Comparison of ENCODE assay signal across 1 cellular context in the genomic region with DNA sequence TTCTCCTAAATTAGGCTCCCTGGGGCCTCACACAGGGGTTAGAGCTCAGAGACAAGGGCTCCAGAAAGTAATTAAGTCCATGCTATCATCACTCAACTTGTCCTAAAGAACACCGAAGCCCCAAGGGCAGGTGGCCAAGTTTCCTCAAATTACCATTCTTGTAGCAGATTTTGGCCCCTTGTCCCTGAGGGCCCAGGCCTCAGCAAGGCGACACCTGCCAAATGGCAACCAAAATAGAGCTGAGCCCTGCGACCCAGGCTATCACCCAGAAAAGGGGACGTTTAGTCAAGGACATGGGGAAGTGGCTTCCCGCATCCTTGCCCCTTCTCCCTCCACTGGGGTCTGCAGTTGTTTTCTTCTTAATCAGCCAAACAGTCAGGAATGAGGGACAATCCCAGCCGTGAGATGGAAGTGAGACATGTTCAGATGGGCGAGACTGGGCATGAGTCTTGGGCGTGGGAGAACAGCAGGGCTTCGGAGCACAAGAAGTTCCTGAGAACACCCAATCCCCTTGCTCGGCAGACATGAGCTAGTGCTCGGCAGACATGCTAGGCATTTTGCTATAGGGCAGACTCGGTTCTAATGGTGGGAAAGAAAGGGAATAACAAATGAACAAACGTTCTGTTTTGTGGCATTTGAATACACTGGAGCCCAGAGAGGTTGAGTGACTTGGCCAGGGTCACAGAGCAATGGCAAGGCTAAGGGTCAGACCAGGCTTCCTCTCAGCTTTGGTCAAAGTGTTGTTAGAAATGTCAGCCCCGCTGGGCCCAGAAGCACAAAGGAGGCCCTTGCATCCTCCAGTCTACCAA.
TF ChIP-seq lines count a peak whose summit lies in the region.

No MANE protein-coding gene starts in this region.

TF ChIP-seq in IMR-90, 13 proteins besides CTCF, POLR2A, EP300 and RAD21:
- TF ChIP-seq, protein P1, sequence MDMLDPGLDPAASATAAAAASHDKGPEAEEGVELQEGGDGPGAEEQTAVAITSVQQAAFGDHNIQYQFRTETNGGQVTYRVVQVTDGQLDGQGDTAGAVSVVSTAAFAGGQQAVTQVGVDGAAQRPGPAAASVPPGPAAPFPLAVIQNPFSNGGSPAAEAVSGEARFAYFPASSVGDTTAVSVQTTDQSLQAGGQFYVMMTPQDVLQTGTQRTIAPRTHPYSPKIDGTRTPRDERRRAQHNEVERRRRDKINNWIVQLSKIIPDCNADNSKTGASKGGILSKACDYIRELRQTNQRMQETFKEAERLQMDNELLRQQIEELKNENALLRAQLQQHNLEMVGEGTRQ (IDR thresholded peaks at IDR 0.05; ENCODE audit: low read depth, low read length), result no peak
- TF ChIP-seq FOS (IDR thresholded peaks at IDR 0.05; ENCODE audit: low read depth, low read length) (no peak), SMC3 (IDR thresholded peaks at IDR 0.05; ENCODE audit: low read depth, low read length) (no peak), NFE2L2 (IDR thresholded peaks at IDR 0.05; ENCODE audit: low read depth, low read length) (no peak), MXI1 (IDR thresholded peaks at IDR 0.05; ENCODE audit: borderline replicate concordance, low read depth, low read length) (no peak), BHLHE40 (IDR thresholded peaks at IDR 0.05; ENCODE audit: low read depth, low read length) (no peak), MAZ (IDR thresholded peaks at IDR 0.05; ENCODE audit: borderline replicate concordance, low read depth, low read length) (no peak), MAFK (IDR thresholded peaks at IDR 0.05; ENCODE audit: low read depth, low read length) (no peak), CHD1 (IDR thresholded peaks at IDR 0.05; ENCODE audit: low read depth, low read length) (no peak), CEBPB (IDR thresholded peaks at IDR 0.05; ENCODE audit: low read depth, low read length) (no peak), RCOR1 (IDR thresholded peaks at IDR 0.05; ENCODE audit: insufficient replicate concordance, low read length) (no peak), RFX5 (IDR thresholded peaks at IDR 0.05; ENCODE audit: low read depth, low read length) (no peak)
- TF ChIP-seq, protein P2, sequence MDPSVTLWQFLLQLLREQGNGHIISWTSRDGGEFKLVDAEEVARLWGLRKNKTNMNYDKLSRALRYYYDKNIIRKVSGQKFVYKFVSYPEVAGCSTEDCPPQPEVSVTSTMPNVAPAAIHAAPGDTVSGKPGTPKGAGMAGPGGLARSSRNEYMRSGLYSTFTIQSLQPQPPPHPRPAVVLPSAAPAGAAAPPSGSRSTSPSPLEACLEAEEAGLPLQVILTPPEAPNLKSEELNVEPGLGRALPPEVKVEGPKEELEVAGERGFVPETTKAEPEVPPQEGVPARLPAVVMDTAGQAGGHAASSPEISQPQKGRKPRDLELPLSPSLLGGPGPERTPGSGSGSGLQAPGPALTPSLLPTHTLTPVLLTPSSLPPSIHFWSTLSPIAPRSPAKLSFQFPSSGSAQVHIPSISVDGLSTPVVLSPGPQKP (IDR thresholded peaks at IDR 0.05; ENCODE audit: borderline replicate concordance, low read depth, low read length), result no peak
